In genomic region chr1:148738667-148739066, GRCh38 we compare ENCODE assay signal across 1 cellular context. TPM values are rescaled to one million over a fixed set of nuclear protein-coding genes. Genes with fewer than 3 reads are reported as not detected.
"Had no signal": no experiment of that assay in that cellular context is flagged by ENCODE, and none has a peak within 500 bp of the region (broad histone marks: within the 10 kb centered on the region; RNA-seq: fewer than 3 reads in every experiment).

No MANE protein-coding gene starts in this region.

RNA-seq across cellular contexts. Expression of gene NUDT4B, which starts 9.9 kb away (rescaled TPM):
- total RNA-seq: PC-9 had no signal
